Comparison of ENCODE assay signal across 12 cellular contexts in the genomic region with DNA sequence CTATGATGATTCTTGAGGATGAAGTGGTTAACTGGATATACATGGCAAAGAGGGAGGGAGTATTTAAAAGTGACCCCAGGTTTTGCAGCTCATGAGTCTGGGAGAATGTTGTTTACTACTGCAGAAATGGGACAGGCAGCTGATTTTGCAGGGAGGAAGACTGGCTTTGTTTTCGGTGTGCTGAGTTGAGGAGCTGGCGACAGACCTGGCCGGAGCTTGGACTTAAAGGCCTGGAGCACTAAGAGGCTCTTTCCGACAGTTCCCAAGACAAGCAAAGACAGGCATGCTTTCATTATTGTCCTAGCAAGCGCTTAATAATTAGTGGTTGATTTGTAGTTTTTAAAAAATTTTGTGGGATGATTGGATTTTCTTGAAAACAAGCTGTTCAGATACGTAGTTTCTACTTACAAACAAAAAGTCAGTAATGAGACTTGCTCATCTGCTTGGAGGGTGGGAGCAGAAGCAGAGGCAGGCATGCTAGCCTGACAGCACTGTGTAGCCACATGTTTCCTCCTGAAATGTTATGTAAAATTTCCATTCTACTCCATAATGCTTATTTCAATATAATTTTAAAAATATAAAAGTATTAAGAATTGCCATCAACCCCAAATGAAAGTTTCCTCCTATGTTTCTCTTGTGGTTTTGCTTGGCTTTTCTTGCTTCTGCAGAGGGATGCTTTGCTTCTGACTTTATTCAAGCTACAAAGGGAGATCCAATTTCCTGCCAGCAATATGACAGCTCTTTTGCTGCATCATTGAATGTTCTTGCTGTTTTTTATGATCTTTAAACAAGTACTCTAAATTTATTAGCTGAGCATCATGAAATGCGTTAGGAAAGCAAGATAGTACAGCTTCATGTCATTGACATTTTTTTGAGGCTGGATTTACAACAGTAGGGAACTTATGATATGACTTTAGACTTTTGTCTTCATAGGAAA.
DNase-seq lines count a peak whose midpoint lies in the region; ATAC-seq and TF ChIP-seq lines count a peak whose summit lies in the region.
"Had no signal": no experiment of that assay in that cellular context is flagged by ENCODE, and none has a peak within 500 bp of the region (broad histone marks: within the 10 kb centered on the region; RNA-seq: fewer than 3 reads in every experiment).

No MANE protein-coding gene starts in this region.

- peak; percentile 50 for DNase-seq in NCI-H1092 treated with DMSO at 0.1 percent for 48 hours (lab: John Stamatoyannopoulos, UW)
- DNase-seq in NCI-H1092 (lab: John Stamatoyannopoulos, UW) = no peak
- peak; percentile 15 for DNase-seq in NCI-H748 treated with DMSO at 0.1 percent for 48 hours (lab: John Stamatoyannopoulos, UW)
- DNase-seq in fibroblast of villous mesenchyme (ENCODE audit: low read depth) = peak; percentile 69
- DNase-seq in progenitor cell of endocrine pancreas (ENCODE audit: low spot score, unreplicated experiment) = no peak
- no peak for DNase-seq in activated CD8-positive, alpha-beta memory T cell treated with anti-CD3 and anti-CD28 coated beads, Interleukin-2, amount 50 U/mL, for 4 hours
- DNase-seq in NCI-H524 treated with DMSO at 0.1 percent for 48 hours (lab: John Stamatoyannopoulos, UW) = no peak
- DNase-seq: 8988T; activated CD4-positive, CD25-positive, alpha-beta regulatory T cell treated with anti-CD3 and anti-CD28 coated beads, Interleukin-2, amount 50 U/mL, for 72 hours; activated gamma-delta T cell; NCI-H2081 treated with DMSO at 0.1 percent for 48 hours had no signal

- no peak for TF ChIP-seq CTCF in fibroblast of villous mesenchyme (IDR thresholded peaks at IDR 0.05; ENCODE audit: insufficient read depth, low read depth, low read length)
- no peak for TF ChIP-seq CTCF in progenitor cell of endocrine pancreas (IDR thresholded peaks at IDR 0.05; ENCODE audit: unreplicated experiment)

- no peaks in the 10 kb centered on the region for H3K36me3 Mint-ChIP-seq in progenitor cell of endocrine pancreas (ENCODE audit: insufficient read depth)

- H3K4me1 Mint-ChIP-seq in progenitor cell of endocrine pancreas (ENCODE audit: low read depth) = peaks cover 23% of the 10 kb centered on the region

- H3K27ac Mint-ChIP-seq in progenitor cell of endocrine pancreas = peak overlapping the region; percentile 4

- no peak overlapping the region for H3K4me3 Mint-ChIP-seq in progenitor cell of endocrine pancreas (ENCODE audit: low read depth)

- no peaks in the 10 kb centered on the region for H3K9me3 Mint-ChIP-seq in progenitor cell of endocrine pancreas (ENCODE audit: low read depth)

- H3K27me3 Mint-ChIP-seq in progenitor cell of endocrine pancreas = no peaks in the 10 kb centered on the region

- ATAC-seq in HG02623 (IDR thresholded peaks at IDR 0.05; ENCODE audit: unreplicated experiment) = no peak

- H3K4me3 ChIP-seq in fibroblast of villous mesenchyme (ENCODE audit: low read depth, low read length) = no peak overlapping the region

Comparison
In these comparisons a context has a peak if more than half of its experiments do, and no peak if none do; other contexts are left out.
1. DNase-seq: peak in NCI-H1092 treated with DMSO at 0.1 percent for 48 hours (single experiment), NCI-H748 treated with DMSO at 0.1 percent for 48 hours (single experiment) and fibroblast of villous mesenchyme (single experiment); none in NCI-H1092 (single experiment), progenitor cell of endocrine pancreas (single experiment), activated CD8-positive, alpha-beta memory T cell treated with anti-CD3 and anti-CD28 coated beads, Interleukin-2, amount 50 U/mL, for 4 hours (single experiment) and NCI-H524 treated with DMSO at 0.1 percent for 48 hours (single experiment).